Comparison of ENCODE assay signal across 16 cellular contexts in genomic region chr7:157459966-157460365, GRCh38.
DNase-seq lines count a peak whose midpoint lies in the region; TF ChIP-seq lines count a peak whose summit lies in the region.
"Had no signal": no experiment of that assay in that cellular context is flagged by ENCODE, and none has a peak within 500 bp of the region (broad histone marks: within the 10 kb centered on the region; RNA-seq: fewer than 3 reads in every experiment).

No MANE protein-coding gene starts in this region.

- peaks cover 24% of the 10 kb centered on the region for H3K27me3 Mint-ChIP-seq in activated CD4-positive, alpha-beta T cell treated with anti-CD3 and anti-CD28 coated beads, Interleukin-2, amount 10 ng/mL, durations not matched to agents 24 days and 14 days
- peaks cover 22% of the 10 kb centered on the region for H3K27me3 Mint-ChIP-seq in activated CD4-positive, alpha-beta T cell treated with anti-CD3 and anti-CD28 coated beads, Interleukin-2, amount 10 ng/mL, durations not matched to agents 7 days and 5 days

- H3K9ac ChIP-seq in neuronal stem cell (ENCODE audit: low read depth, low read length, poor library complexity): no peak overlapping the region

- H3K79me1 ChIP-seq in neuronal stem cell (ENCODE audit: low read depth, low read length): no peaks in the 10 kb centered on the region

- TF ChIP-seq CTCF in spleen (IDR thresholded peaks at IDR 0.05 in 8 of 11, conservative IDR thresholded peaks at IDR 0.05 in 3 of 11): no peak

- H3K4me1 ChIP-seq in neuronal stem cell (ENCODE audit: control insufficient read depth in 2 of 2, insufficient read depth in 1 of 2, low read depth in 1 of 2, low read length in 2 of 2): peaks cover 19 to 52% of the 10 kb centered on the region in 2 donors
- H3K4me1 ChIP-seq in spleen: no peaks in the 10 kb centered on the region

- H3K4ac ChIP-seq in neuronal stem cell (ENCODE audit: low read length): no peak overlapping the region

- H2BK120ac ChIP-seq in neuronal stem cell (ENCODE audit: low read depth, low read length): no peak overlapping the region

- H3K9me3 ChIP-seq in neuronal stem cell (replicated peaks in 1 of 2; ENCODE audit: control insufficient read depth in 2 of 2, insufficient read depth in 1 of 2, low read depth in 1 of 2, low read length in 2 of 2) (peaks cover 0 to 11% of the 10 kb centered on the region in 2 donors), spleen (peaks cover 0 to 4% (median 0%) of the 10 kb centered on the region in 8 donors)

- H3K36me3 Mint-ChIP-seq in activated CD4-positive, alpha-beta T cell treated with anti-CD3 and anti-CD28 coated beads, Interleukin-2, amount 10 ng/mL, durations not matched to agents 24 days and 14 days (ENCODE audit: low read depth): no peaks in the 10 kb centered on the region
- H3K36me3 Mint-ChIP-seq in activated CD4-positive, alpha-beta T cell treated with anti-CD3 and anti-CD28 coated beads, Interleukin-2, amount 10 ng/mL, durations not matched to agents 7 days and 5 days (ENCODE audit: low read depth): no peaks in the 10 kb centered on the region
- H3K36me3 Mint-ChIP-seq: CD14-positive monocyte; CD8-positive, alpha-beta T cell had no signal

- H3K4me3 Mint-ChIP-seq in activated CD4-positive, alpha-beta T cell treated with anti-CD3 and anti-CD28 coated beads, Interleukin-2, amount 10 ng/mL, durations not matched to agents 24 days and 14 days: no peak overlapping the region
- H3K4me3 Mint-ChIP-seq in activated CD4-positive, alpha-beta T cell treated with anti-CD3 and anti-CD28 coated beads, Interleukin-2, amount 10 ng/mL, durations not matched to agents 7 days and 5 days: no peak overlapping the region
- H3K4me3 Mint-ChIP-seq: CD14-positive monocyte; CD8-positive, alpha-beta T cell had no signal

- peaks cover 4% of the 10 kb centered on the region for H3K4me1 Mint-ChIP-seq in activated CD4-positive, alpha-beta T cell treated with anti-CD3 and anti-CD28 coated beads, Interleukin-2, amount 10 ng/mL, durations not matched to agents 24 days and 14 days
- peaks cover 7% of the 10 kb centered on the region for H3K4me1 Mint-ChIP-seq in activated CD4-positive, alpha-beta T cell treated with anti-CD3 and anti-CD28 coated beads, Interleukin-2, amount 10 ng/mL, durations not matched to agents 7 days and 5 days
- H3K4me1 Mint-ChIP-seq: CD14-positive monocyte had no signal

- CTCF ChIA-PET in activated CD4-positive, alpha-beta T cell treated with anti-CD3 and anti-CD28 coated beads, Interleukin-2, amount 10 ng/mL, durations not matched to agents 7 days and 5 days (lab: Charles Lee): interaction anchor here (0.6 to 1.4 kb wide), 3 partner anchors 21 to 47 kb away, joined by 3 to 4 read pairs (median 3); no protein-coding TSS in a partner anchor
- CTCF ChIA-PET in HEK293T (lab: Yijun Ruan, JAX): interaction anchor here (2.1 kb wide), 1 partner anchor 15 kb away, joined by 5 read pairs; no protein-coding TSS in a partner anchor

- H2BK12ac ChIP-seq in neuronal stem cell (ENCODE audit: low read length): no peak overlapping the region

- H3K9me3 Mint-ChIP-seq in activated CD4-positive, alpha-beta T cell treated with anti-CD3 and anti-CD28 coated beads, Interleukin-2, amount 10 ng/mL, durations not matched to agents 24 days and 14 days: peaks cover 3% of the 10 kb centered on the region
- no peaks in the 10 kb centered on the region for H3K9me3 Mint-ChIP-seq in activated CD4-positive, alpha-beta T cell treated with anti-CD3 and anti-CD28 coated beads, Interleukin-2, amount 10 ng/mL, durations not matched to agents 7 days and 5 days
- H3K9me3 Mint-ChIP-seq: CD8-positive, alpha-beta T cell had no signal

- H3K27ac Mint-ChIP-seq in activated CD4-positive, alpha-beta T cell treated with anti-CD3 and anti-CD28 coated beads, Interleukin-2, amount 10 ng/mL, durations not matched to agents 24 days and 14 days: no peak overlapping the region
- H3K27ac Mint-ChIP-seq in activated CD4-positive, alpha-beta T cell treated with anti-CD3 and anti-CD28 coated beads, Interleukin-2, amount 10 ng/mL, durations not matched to agents 7 days and 5 days: no peak overlapping the region
- H3K27ac Mint-ChIP-seq: CD8-positive, alpha-beta T cell had no signal

- WGBS in neuronal stem cell (ENCODE audit: extremely low coverage in 2 of 2, insufficient read length in 2 of 2, insufficient replicate concordance in 1 of 2), 2 donors: no CpG with 5 or more reads among the region's 11 CpGs
- 85 to 95% (median 93%) methylated on average over 10 to 11 of the region's 11 CpGs for WGBS in spleen, 5 donors

- H2BK15ac ChIP-seq in neuronal stem cell (ENCODE audit: low read length): peak overlapping the region; percentile 87

- no peak overlapping the region for H2AK5ac ChIP-seq in neuronal stem cell (ENCODE audit: low read depth, low read length)

- H2BK5ac ChIP-seq in neuronal stem cell (ENCODE audit: low read length): no peak overlapping the region

- H3K27ac ChIP-seq in neuronal stem cell (replicated peaks; ENCODE audit: low read length) (no peak overlapping the region), spleen (no peak overlapping the region)
- H3K27ac ChIP-seq: 22Rv1, HL-60 had no signal

- no peak overlapping the region for H3K4me2 ChIP-seq in neuronal stem cell (ENCODE audit: insufficient read depth, low read length, poor library complexity, severe bottlenecking)

- no peak overlapping the region for H2AFZ ChIP-seq in neuronal stem cell (ENCODE audit: low read length)

- TF ChIP-seq POLR2A in spleen (IDR thresholded peaks at IDR 0.05): no peak

- intact Hi-C loops in activated CD4-positive, alpha-beta T cell treated with anti-CD3 and anti-CD28 coated beads, Interleukin-2, amount 10 ng/mL, durations not matched to agents 24 days and 14 days (cut with micrococcal nuclease): no loop called here
- intact Hi-C loops in spleen (cut with DNase I; ENCODE audit: low total_unique reads): no loop called here

- H3K4me3 ChIP-seq in neuronal stem cell (ENCODE audit: low read length in 2 of 2) (no peak overlapping the region), spleen (no peak overlapping the region)

- DNase-seq in activated CD4-positive, alpha-beta T cell treated with anti-CD3 and anti-CD28 coated beads, Interleukin-2, amount 10 ng/mL, durations not matched to agents 24 days and 14 days: peak; percentile 46
- no peak for DNase-seq in activated CD4-positive, alpha-beta T cell treated with anti-CD3 and anti-CD28 coated beads, Interleukin-2, amount 10 ng/mL, durations not matched to agents 7 days and 5 days
- DNase-seq in activated effector memory CD4-positive, alpha-beta T cell treated with anti-CD3 and anti-CD28 coated beads, Interleukin-2, amount 50 U/mL, for 16 hours: peak; percentile 31
- DNase-seq in activated effector memory CD4-positive, alpha-beta T cell treated with Interleukin-2 at 50 U/mL for 16 hours: no peak
- no peak for DNase-seq in neuronal stem cell (ENCODE audit: low spot score)
- DNase-seq in spleen: peak; percentile 63
- DNase-seq in HEK293T (ENCODE audit: extremely low spot score): no peak
- DNase-seq in stimulated activated CD4-positive, alpha-beta T cell treated with anti-CD3 and anti-CD28 coated beads, Interleukin-2, amount 100 ng/mL, for 48 hours: no peak
- DNase-seq: COR-L47, DMS53, GF-D8, HCEC 1CT had no signal

- no peak overlapping the region for H3K18ac ChIP-seq in neuronal stem cell (ENCODE audit: low read length)

- H3K23ac ChIP-seq in neuronal stem cell (ENCODE audit: low read depth, low read length, poor library complexity): no peak overlapping the region

- H3K27me3 ChIP-seq in neuronal stem cell (ENCODE audit: control insufficient read depth in 3 of 3, insufficient read depth in 3 of 3, low read depth in 1 of 3, low read length in 3 of 3) (no peaks in the 10 kb centered on the region), spleen (replicated peaks in 1 of 7) (peaks cover 0 to 36% (median 4%) of the 10 kb centered on the region in 7 donors)

- no peak overlapping the region for H4K8ac ChIP-seq in neuronal stem cell (ENCODE audit: low read depth, low read length)

- no peak overlapping the region for H4K91ac ChIP-seq in neuronal stem cell (ENCODE audit: low read depth, low read length, poor library complexity)

- POLR2A ChIA-PET in activated CD4-positive, alpha-beta T cell treated with anti-CD3 and anti-CD28 coated beads, Interleukin-2, amount 10 ng/mL, durations not matched to agents 7 days and 5 days (lab: Charles Lee): no interaction called here
- POLR2A ChIA-PET in HEK293T (lab: Yijun Ruan, JAX): no interaction called here

- H3K14ac ChIP-seq in neuronal stem cell (ENCODE audit: low read length): no peak overlapping the region

- H3K36me3 ChIP-seq in neuronal stem cell (replicated peaks in 1 of 2; ENCODE audit: control insufficient read depth in 2 of 2, insufficient read depth in 2 of 2, low read length in 2 of 2) (no peaks in the 10 kb centered on the region), spleen (no peaks in the 10 kb centered on the region)

TF ChIP-seq in HEK293T, 16 proteins besides CTCF, POLR2A, EP300 and RAD21:
- TF ChIP-seq TARDBP (IDR thresholded peaks at IDR 0.05) (no peak), NFRKB (IDR thresholded peaks at IDR 0.05) (no peak), ARNT (IDR thresholded peaks at IDR 0.05) (no peak), ELF4 (IDR thresholded peaks at IDR 0.05) (no peak), FOXK2 (IDR thresholded peaks at IDR 0.05) (no peak), HDGF (IDR thresholded peaks at IDR 0.05; ENCODE audit: borderline replicate concordance) (no peak), CTBP1 (IDR thresholded peaks at IDR 0.05; ENCODE audit: borderline replicate concordance) (no peak), BHLHE40 (IDR thresholded peaks at IDR 0.05; ENCODE audit: borderline replicate concordance) (no peak), SP1 (IDR thresholded peaks at IDR 0.05) (no peak), L3MBTL2 (conservative IDR thresholded peaks at IDR 0.05) (no peak), LEF1 (IDR thresholded peaks at IDR 0.05; ENCODE audit: borderline replicate concordance) (no peak), FOXA1 (IDR thresholded peaks at IDR 0.05) (no peak)
- TF ChIP-seq, protein P1, sequence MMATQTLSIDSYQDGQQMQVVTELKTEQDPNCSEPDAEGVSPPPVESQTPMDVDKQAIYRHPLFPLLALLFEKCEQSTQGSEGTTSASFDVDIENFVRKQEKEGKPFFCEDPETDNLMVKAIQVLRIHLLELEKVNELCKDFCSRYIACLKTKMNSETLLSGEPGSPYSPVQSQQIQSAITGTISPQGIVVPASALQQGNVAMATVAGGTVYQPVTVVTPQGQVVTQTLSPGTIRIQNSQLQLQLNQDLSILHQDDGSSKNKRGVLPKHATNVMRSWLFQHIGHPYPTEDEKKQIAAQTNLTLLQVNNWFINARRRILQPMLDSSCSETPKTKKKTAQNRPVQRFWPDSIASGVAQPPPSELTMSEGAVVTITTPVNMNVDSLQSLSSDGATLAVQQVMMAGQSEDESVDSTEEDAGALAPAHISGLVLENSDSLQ (IDR thresholded peaks at IDR 0.05): no peak
TF ChIP-seq in HEK293T: peak in this region for 0.

Comparison
In these comparisons a context has a peak if more than half of its experiments do, and no peak if none do; other contexts are left out.
1. DNase-seq: peak in activated CD4-positive, alpha-beta T cell treated with anti-CD3 and anti-CD28 coated beads, Interleukin-2, amount 10 ng/mL, durations not matched to agents 24 days and 14 days (single experiment), activated effector memory CD4-positive, alpha-beta T cell treated with anti-CD3 and anti-CD28 coated beads, Interleukin-2, amount 50 U/mL, for 16 hours (single experiment) and spleen (single experiment); none in activated CD4-positive, alpha-beta T cell treated with anti-CD3 and anti-CD28 coated beads, Interleukin-2, amount 10 ng/mL, durations not matched to agents 7 days and 5 days (single experiment), activated effector memory CD4-positive, alpha-beta T cell treated with Interleukin-2 at 50 U/mL for 16 hours (single experiment), neuronal stem cell (single experiment), HEK293T (single experiment) and stimulated activated CD4-positive, alpha-beta T cell treated with anti-CD3 and anti-CD28 coated beads, Interleukin-2, amount 100 ng/mL, for 48 hours (0 of 2).